In the genomic region with DNA sequence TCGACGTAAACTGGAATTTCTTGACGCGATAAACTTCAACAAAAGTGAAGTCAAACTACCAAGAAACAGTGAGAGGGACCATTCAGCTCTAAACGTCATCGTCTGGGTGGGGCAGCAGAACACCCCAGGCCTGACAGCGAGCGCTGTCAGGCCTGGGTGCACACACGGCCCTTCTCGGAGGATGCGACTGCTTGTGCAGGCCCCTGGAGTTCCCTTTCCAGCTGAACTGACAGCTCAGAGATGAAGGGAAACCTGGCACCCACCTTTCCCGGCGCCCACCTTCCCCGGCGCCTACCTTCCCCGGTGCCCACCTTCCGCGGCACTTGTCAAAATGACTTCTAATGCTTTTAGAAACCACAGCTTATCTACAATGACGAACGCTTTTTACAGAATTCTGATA, we compare ENCODE assay signal across 17 cellular contexts. TPM values are rescaled to one million over a fixed set of nuclear protein-coding genes. Genes with fewer than 3 reads are reported as not detected.
DNase-seq lines count a peak whose midpoint lies in the region; ATAC-seq and TF ChIP-seq lines count a peak whose summit lies in the region.
"Had no signal": no experiment of that assay in that cellular context is flagged by ENCODE, and none has a peak within 500 bp of the region (broad histone marks: within the 10 kb centered on the region; RNA-seq: fewer than 3 reads in every experiment).

No MANE protein-coding gene starts in this region.

- peak overlapping the region; percentile 16 to 95 (median 82); a peak in 21 of 22 replicates for H3K4me2 ChIP-seq in BLaER1 treated with 17β-estradiol and CSF1 and Interleukin-3, amounts not matched to agents 10 nM and 100 nM
- H3K4me2 ChIP-seq: GM23338 had no signal

- no peak for ATAC-seq in mucosa of descending colon
- ATAC-seq in stimulated activated effector memory CD8-positive, alpha-beta T cell treated with anti-CD3 and anti-CD28 coated beads, Interleukin-12 subunit alpha, Interleukin-12 subunit beta, amount 100 ng/mL, for 72 hours: no peak
- ATAC-seq: GM23338 had no signal

- H3K9me3 ChIP-seq in left ventricle myocardium inferior (replicated peaks) (no peaks in the 10 kb centered on the region), right atrium auricular region (no peaks in the 10 kb centered on the region), mucosa of descending colon (no peaks in the 10 kb centered on the region)
- no peaks in the 10 kb centered on the region for H3K9me3 ChIP-seq in BLaER1 treated with 17β-estradiol and CSF1 and Interleukin-3, amounts not matched to agents 10 nM and 100 nM (replicated peaks in 1 of 11)
- H3K9me3 ChIP-seq: HAP-1 had no signal

- H3K4me1 Mint-ChIP-seq in stimulated activated effector memory CD8-positive, alpha-beta T cell treated with anti-CD3 and anti-CD28 coated beads, Interleukin-12 subunit alpha, Interleukin-12 subunit beta, amount 100 ng/mL, for 72 hours: peaks cover 4% of the 10 kb centered on the region

- peaks cover 81% of the 10 kb centered on the region for H3K36me3 ChIP-seq in left ventricle myocardium inferior
- H3K36me3 ChIP-seq in right atrium auricular region: peaks cover 68% of the 10 kb centered on the region
- H3K36me3 ChIP-seq in BLaER1 treated with 17β-estradiol and CSF1 and Interleukin-3, amounts not matched to agents 10 nM and 100 nM: peaks cover 60 to 94% (median 82%) of the 10 kb centered on the region in 11 experiments
- H3K36me3 ChIP-seq in mucosa of descending colon (ENCODE audit: low read depth): peaks cover 9% of the 10 kb centered on the region

- H3K27me3 ChIP-seq in left ventricle myocardium inferior (ENCODE audit: low read depth) (no peaks in the 10 kb centered on the region), right atrium auricular region (no peaks in the 10 kb centered on the region)
- H3K27me3 ChIP-seq in BLaER1 treated with 17β-estradiol and CSF1 and Interleukin-3, amounts not matched to agents 10 nM and 100 nM: peaks cover 0 to 42% (median 0%) of the 10 kb centered on the region in 11 experiments; a peak in 6 of 22 replicates

- H4K20me1 ChIP-seq in BLaER1 treated with 17β-estradiol and CSF1 and Interleukin-3, amounts not matched to agents 10 nM and 100 nM: peaks cover 55 to 98% (median 85%) of the 10 kb centered on the region in 11 experiments; a peak in 21 of 22 replicates

- H3K9me3 Mint-ChIP-seq in stimulated activated effector memory CD8-positive, alpha-beta T cell treated with anti-CD3 and anti-CD28 coated beads, Interleukin-12 subunit alpha, Interleukin-12 subunit beta, amount 100 ng/mL, for 72 hours: no peaks in the 10 kb centered on the region
- H3K9me3 Mint-ChIP-seq: CD4-positive, alpha-beta memory T cell; GM23338; HFFc6 had no signal

- TF ChIP-seq CTCF in left ventricle myocardium inferior (IDR thresholded peaks at IDR 0.05; ENCODE audit: borderline replicate concordance) (no peak), right atrium auricular region (IDR thresholded peaks at IDR 0.05) (no peak), mucosa of descending colon (IDR thresholded peaks at IDR 0.05) (no peak)

- H3K9ac ChIP-seq in BLaER1 treated with 17β-estradiol and CSF1 and Interleukin-3, amounts not matched to agents 10 nM and 100 nM: no peak overlapping the region; a peak in 1 of 22 replicates

- peak overlapping the region; percentile 23 for H3K27ac Mint-ChIP-seq in stimulated activated effector memory CD8-positive, alpha-beta T cell treated with anti-CD3 and anti-CD28 coated beads, Interleukin-12 subunit alpha, Interleukin-12 subunit beta, amount 100 ng/mL, for 72 hours
- H3K27ac Mint-ChIP-seq: B cell, HFFc6 had no signal

- no peak overlapping the region for H3K4me3 Mint-ChIP-seq in stimulated activated effector memory CD8-positive, alpha-beta T cell treated with anti-CD3 and anti-CD28 coated beads, Interleukin-12 subunit alpha, Interleukin-12 subunit beta, amount 100 ng/mL, for 72 hours
- H3K4me3 Mint-ChIP-seq: B cell; CD4-positive, alpha-beta memory T cell; GM23338; HFFc6 had no signal

- H3K36me3 Mint-ChIP-seq in stimulated activated effector memory CD8-positive, alpha-beta T cell treated with anti-CD3 and anti-CD28 coated beads, Interleukin-12 subunit alpha, Interleukin-12 subunit beta, amount 100 ng/mL, for 72 hours: peaks cover 100% of the 10 kb centered on the region

- DNase-seq in left ventricle myocardium inferior: peak; percentile 2
- DNase-seq in right atrium auricular region (ENCODE audit: low spot score): no peak
- peak in 2 of 3 donors; percentile 12 to 36 for DNase-seq in mucosa of descending colon
- no peak for DNase-seq in stimulated activated effector memory CD8-positive, alpha-beta T cell treated with anti-CD3 and anti-CD28 coated beads, Interleukin-12 subunit alpha, Interleukin-12 subunit beta, amount 100 ng/mL, for 72 hours (ENCODE audit: low spot score in 2 of 2)
- DNase-seq in stimulated activated CD4-positive, alpha-beta T cell treated with anti-CD3 and anti-CD28 coated beads, Interleukin-15, amount 100 ng/mL, for 24 hours: no peak
- DNase-seq in NOMO-1 treated with dmso at 0.1 percent for 144 hours (lab: John Stamatoyannopoulos, UW; ENCODE audit: unreplicated experiment): no peak
- DNase-seq: C1 segment of cervical spinal cord; Calu3; CD4-positive, alpha-beta memory T cell; COR-L47; DMS53; GF-D8; HFFc6 had no signal

- intact Hi-C loops in left ventricle myocardium inferior (cut with micrococcal nuclease): no loop called here
- intact Hi-C loops in mucosa of descending colon (cut with DNase I, micrococcal nuclease): no loop called here

- H3K27ac ChIP-seq in left ventricle myocardium inferior (replicated peaks) (peak overlapping the region; percentile 92), right atrium auricular region (peak overlapping the region in 1 of 2 donors; percentile 85)
- no peak overlapping the region for H3K27ac ChIP-seq in BLaER1 treated with 17β-estradiol and CSF1 and Interleukin-3, amounts not matched to agents 10 nM and 100 nM

- H3K4me3 ChIP-seq in left ventricle myocardium inferior (no peak overlapping the region), right atrium auricular region (no peak overlapping the region), mucosa of descending colon (no peak overlapping the region)
- H3K4me3 ChIP-seq in BLaER1 treated with 17β-estradiol and CSF1 and Interleukin-3, amounts not matched to agents 10 nM and 100 nM: no peak overlapping the region
- H3K4me3 ChIP-seq: GM23338, HAP-1 had no signal

- peaks cover 49% of the 10 kb centered on the region for H3K4me1 ChIP-seq in left ventricle myocardium inferior
- peaks cover 0 to 44% of the 10 kb centered on the region in 2 donors for H3K4me1 ChIP-seq in right atrium auricular region
- H3K4me1 ChIP-seq in BLaER1 treated with 17β-estradiol and CSF1 and Interleukin-3, amounts not matched to agents 10 nM and 100 nM: peaks cover 37 to 79% (median 69%) of the 10 kb centered on the region in 10 experiments
- peaks cover 31% of the 10 kb centered on the region for H3K4me1 ChIP-seq in mucosa of descending colon (ENCODE audit: low read depth)
- H3K4me1 ChIP-seq: HAP-1 had no signal

RNA-seq across cellular contexts. Expression of a gene that starts 47.9 kb away (rescaled TPM):
- total RNA-seq in left ventricle myocardium inferior: 76.9 TPM
- total RNA-seq in right atrium auricular region: 10 to 100 TPM; 46.0 to 59.8 TPM
- total RNA-seq in mucosa of descending colon: 10 to 100 TPM; 40.3 to 51.7 (median 50.0) TPM

Comparison
In these comparisons a context has a peak if more than half of its experiments do, and no peak if none do; other contexts are left out.
1. DNase-seq: peak in left ventricle myocardium inferior (single experiment) and mucosa of descending colon (2 of 3); none in right atrium auricular region (single experiment), stimulated activated effector memory CD8-positive, alpha-beta T cell treated with anti-CD3 and anti-CD28 coated beads, Interleukin-12 subunit alpha, Interleukin-12 subunit beta, amount 100 ng/mL, for 72 hours (0 of 2), stimulated activated CD4-positive, alpha-beta T cell treated with anti-CD3 and anti-CD28 coated beads, Interleukin-15, amount 100 ng/mL, for 24 hours (single experiment) and NOMO-1 treated with dmso at 0.1 percent for 144 hours (single experiment).